18 cellular contexts compared by ENCODE assay signal in the genomic region with DNA sequence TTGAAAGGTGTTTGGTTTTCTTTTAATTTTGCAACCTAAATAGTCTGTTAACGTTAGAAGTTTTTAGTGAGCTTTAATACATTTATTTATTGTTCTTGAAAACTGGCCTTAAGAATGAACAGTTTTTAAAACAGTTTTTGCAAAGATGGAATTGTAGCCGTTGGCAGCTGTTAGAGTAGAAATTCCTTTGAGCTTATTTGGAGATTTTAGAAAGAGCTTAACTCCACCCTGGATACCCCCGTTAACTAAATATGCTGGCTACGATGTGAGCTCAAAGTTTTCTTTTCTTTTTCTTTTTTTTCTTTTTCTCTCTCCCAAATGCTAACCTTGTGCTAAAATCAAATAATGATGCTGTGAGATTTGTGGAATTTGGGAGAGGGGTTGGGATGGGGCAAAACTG.
"Had no signal": no experiment of that assay in that cellular context is flagged by ENCODE, and none has a peak within 500 bp of the region (broad histone marks: within the 10 kb centered on the region; RNA-seq: fewer than 3 reads in every experiment).

No MANE protein-coding gene starts in this region.

- H3K4me3 Mint-ChIP-seq: activated CD4-positive, alpha-beta memory T cell treated with anti-CD3 and anti-CD28 coated beads, Interleukin-2, amount 10 ng/mL, durations not matched to agents 7 days and 5 days; activated CD4-positive, alpha-beta T cell treated with anti-CD3 and anti-CD28 coated beads for 36 hours; activated T-cell treated with anti-CD3 and anti-CD28 coated beads, Interleukin-2, amount 50 U/mL, for 72 hours; central memory CD8-positive, alpha-beta T cell; effector memory CD8-positive, alpha-beta T cell; memory B cell; natural killer cell treated with Interleukin-12 subunit alpha and Interleukin-12 subunit beta and Interleukin-15 and Interleukin-18, amount 100 ng/mL, for 72 hours; T-helper 17 cell had no signal

- H3K4me3 ChIP-seq: left ventricle myocardium inferior, right lobe of liver, tibial nerve had no signal

- H3K4me1 Mint-ChIP-seq: activated CD4-positive, alpha-beta memory T cell treated with anti-CD3 and anti-CD28 coated beads, Interleukin-2, amount 10 ng/mL, durations not matched to agents 7 days and 5 days had no signal

- ATAC-seq: activated CD4-positive, alpha-beta T cell treated with anti-CD3 and anti-CD28 coated beads for 36 hours; activated naive CD4-positive, alpha-beta T cell treated with anti-CD3 and anti-CD28 coated beads, Interleukin-2, amount 50 U/mL, for 72 hours; activated T-cell treated with anti-CD3 and anti-CD28 coated beads, Interleukin-2, amount 50 U/mL, for 72 hours; effector memory CD8-positive, alpha-beta T cell; natural killer cell treated with Interleukin-12 subunit alpha and Interleukin-12 subunit beta and Interleukin-15 and Interleukin-18, amount 100 ng/mL, for 72 hours; T-helper 17 cell had no signal

- H3K27me3 Mint-ChIP-seq: activated CD4-positive, alpha-beta memory T cell treated with anti-CD3 and anti-CD28 coated beads, Interleukin-2, amount 10 ng/mL, durations not matched to agents 7 days and 5 days; activated CD4-positive, alpha-beta T cell treated with anti-CD3 and anti-CD28 coated beads for 36 hours; central memory CD8-positive, alpha-beta T cell; effector memory CD8-positive, alpha-beta T cell; memory B cell; natural killer cell treated with Interleukin-12 subunit alpha and Interleukin-12 subunit beta and Interleukin-15 and Interleukin-18, amount 100 ng/mL, for 72 hours; T-helper 17 cell had no signal

- H3K9me3 Mint-ChIP-seq: central memory CD8-positive, alpha-beta T cell; effector memory CD8-positive, alpha-beta T cell; natural killer cell treated with Interleukin-12 subunit alpha and Interleukin-12 subunit beta and Interleukin-15 and Interleukin-18, amount 100 ng/mL, for 72 hours had no signal

- H3K9me3 ChIP-seq: left ventricle myocardium inferior, right lobe of liver, tibial nerve had no signal

- DNase-seq: activated CD4-positive, alpha-beta memory T cell treated with anti-CD3 and anti-CD28 coated beads, Interleukin-2, amount 10 ng/mL, durations not matched to agents 7 days and 5 days; activated CD4-positive, alpha-beta T cell treated with anti-CD3 and anti-CD28 coated beads for 36 hours; activated CD8-positive, alpha-beta memory T cell treated with anti-CD3 and anti-CD28 coated beads, Interleukin-2, amount 50 U/mL, for 4 hours; activated gamma-delta T cell; activated T-cell treated with anti-CD3 and anti-CD28 coated beads, Interleukin-2, amount 50 U/mL, for 72 hours; amniotic stem cell; brain microvascular endothelial cell; effector memory CD8-positive, alpha-beta T cell; left ventricle myocardium inferior; right lobe of liver; stimulated activated CD4-positive, alpha-beta T cell treated with anti-CD3 and anti-CD28 coated beads, Interleukin-2, amount 100 ng/mL, for 24 hours; T-helper 17 cell had no signal

- H3K27me3 ChIP-seq: brain microvascular endothelial cell, right lobe of liver, tibial nerve had no signal

- H3K36me3 ChIP-seq: brain microvascular endothelial cell, left ventricle myocardium inferior, right lobe of liver, tibial nerve had no signal

- H3K4me1 ChIP-seq: right lobe of liver had no signal

- H3K27ac ChIP-seq: brain microvascular endothelial cell, epithelial cell of prostate, left ventricle myocardium inferior, right lobe of liver, tibial nerve had no signal

- H3K27ac Mint-ChIP-seq: activated CD4-positive, alpha-beta memory T cell treated with anti-CD3 and anti-CD28 coated beads, Interleukin-2, amount 10 ng/mL, durations not matched to agents 7 days and 5 days; activated CD4-positive, alpha-beta T cell treated with anti-CD3 and anti-CD28 coated beads for 36 hours; activated naive CD4-positive, alpha-beta T cell treated with anti-CD3 and anti-CD28 coated beads, Interleukin-2, amount 50 U/mL, for 72 hours; activated T-cell treated with anti-CD3 and anti-CD28 coated beads, Interleukin-2, amount 50 U/mL, for 72 hours; effector memory CD8-positive, alpha-beta T cell; memory B cell; T-helper 17 cell had no signal
